14 cellular contexts compared by ENCODE assay signal in the genomic region with DNA sequence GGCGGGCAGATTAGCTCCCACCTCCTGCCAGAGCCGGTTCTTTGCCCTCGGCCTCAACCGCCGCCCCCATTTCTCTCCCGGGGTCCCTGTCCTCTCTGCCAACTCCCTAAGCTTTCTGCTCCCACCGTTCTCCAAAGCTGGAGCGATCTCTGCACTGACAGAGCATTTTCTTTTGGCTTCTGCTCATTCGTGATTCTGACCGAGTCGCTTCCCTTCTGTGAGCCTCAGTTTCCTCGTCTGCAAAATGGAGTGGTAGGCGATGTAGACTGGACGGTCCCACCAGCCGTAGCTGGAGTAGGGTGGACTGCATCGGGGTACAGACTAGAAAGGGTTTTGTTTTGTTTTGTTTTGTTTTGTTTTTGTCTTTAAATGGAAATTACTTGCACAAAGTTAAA. TPM values are rescaled to one million over a fixed set of nuclear protein-coding genes. Genes with fewer than 3 reads are reported as not detected.
A peak's percentile ranks its signal among the peaks of the same experiment; 100 is the strongest.
DNase-seq lines count a peak whose midpoint lies in the region; ATAC-seq and TF ChIP-seq lines count a peak whose summit lies in the region.
"Had no signal": no experiment of that assay in that cellular context is flagged by ENCODE, and none has a peak within 500 bp of the region (broad histone marks: within the 10 kb centered on the region; RNA-seq: fewer than 3 reads in every experiment).

No MANE protein-coding gene starts in this region.

- no TSS peak for BruUV-seq in mammary epithelial cell (replicated peaks; lab: Mats Ljungman, UMichigan)
- BruUV-seq in MCF 10A (replicated peaks; lab: Mats Ljungman, UMichigan), result no TSS peak

- no peak for TF ChIP-seq CTCF in mammary epithelial cell (conservative IDR thresholded peaks at IDR 0.05 in 1 of 2, IDR thresholded peaks at IDR 0.05 in 1 of 2; ENCODE audit: extremely low read depth in 1 of 2, insufficient read depth in 1 of 2, low read depth in 1 of 2, low read length in 2 of 2)
- TF ChIP-seq CTCF in MCF 10A (IDR thresholded peaks at IDR 0.05; ENCODE audit: unreplicated experiment), result no peak
- no peak for TF ChIP-seq CTCF in stomach (IDR thresholded peaks at IDR 0.05)

- ATAC-seq in activated T-helper 17 cell treated with anti-CD3 and anti-CD28 coated beads, Interleukin-2, amount 50 U/mL, for 72 hours (replicated peaks), result no peak

- H3K36me3 Mint-ChIP-seq in MCF 10A (ENCODE audit: insufficient read depth, unreplicated experiment) (no peaks in the 10 kb centered on the region), immature natural killer cell (peaks cover 0 to 7% (median 0%) of the 10 kb centered on the region in 3 donors)
- H3K36me3 Mint-ChIP-seq in activated T-helper 17 cell treated with anti-CD3 and anti-CD28 coated beads, Interleukin-2, amount 50 U/mL, for 72 hours (ENCODE audit: low read depth), result peaks cover 9% of the 10 kb centered on the region

- CTCF ChIA-PET in mammary epithelial cell (lab: Charles Lee; ENCODE audit: low non-redundant PET) (no interaction called here), MCF 10A (lab: Yijun Ruan, JAX) (interaction anchor here (1.2 kb wide), 1 partner anchor 15 kb away, joined by 3 read pairs; no protein-coding TSS in a partner anchor)

- no peak for TF ChIP-seq EP300 in stomach (IDR thresholded peaks at IDR 0.05)

- H3K4me1 Mint-ChIP-seq in MCF 10A (ENCODE audit: insufficient read depth, unreplicated experiment), result peaks cover 4% of the 10 kb centered on the region
- peaks cover 6% of the 10 kb centered on the region for H3K4me1 Mint-ChIP-seq in activated T-helper 17 cell treated with anti-CD3 and anti-CD28 coated beads, Interleukin-2, amount 50 U/mL, for 72 hours
- peaks cover 5 to 9% of the 10 kb centered on the region in 2 donors for H3K4me1 Mint-ChIP-seq in immature natural killer cell

- no peaks in the 10 kb centered on the region for H3K36me3 ChIP-seq in mammary epithelial cell (ENCODE audit: insufficient read depth, low read length)
- no peaks in the 10 kb centered on the region for H3K36me3 ChIP-seq in stomach
- H3K36me3 ChIP-seq: BE2C had no signal

- no peak overlapping the region for H3K4me3 ChIP-seq in mammary epithelial cell (replicated peaks in 1 of 3; ENCODE audit: insufficient read depth in 1 of 3, low read depth in 2 of 3, low read length in 3 of 3)
- H3K4me3 ChIP-seq in stomach, result peak overlapping the region in 3 of 4 donors; percentile 21 to 52 (median 37)

- dilution Hi-C loops in mammary epithelial cell (cut with HindIII; ENCODE audit: low sequenced_read_pairs), result no loop called here

- in situ Hi-C loops in mammary epithelial cell (cut with MboI; ENCODE audit: low sequenced_read_pairs in 2 of 2), result no loop called here

- no peaks in the 10 kb centered on the region for H3K79me2 ChIP-seq in mammary epithelial cell (ENCODE audit: insufficient read depth, low read length)

- H3K4me3 Mint-ChIP-seq in MCF 10A (ENCODE audit: unreplicated experiment) (no peak overlapping the region), immature natural killer cell (peak overlapping the region; percentile 27 to 67 (median 53))
- peak overlapping the region; percentile 48 for H3K4me3 Mint-ChIP-seq in activated T-helper 17 cell treated with anti-CD3 and anti-CD28 coated beads, Interleukin-2, amount 50 U/mL, for 72 hours

- no peaks in the 10 kb centered on the region for H4K20me1 ChIP-seq in mammary epithelial cell (ENCODE audit: insufficient read depth, low read length)

- H3K27ac Mint-ChIP-seq in MCF 10A (ENCODE audit: low read depth, unreplicated experiment), result no peak overlapping the region
- no peak overlapping the region for H3K27ac Mint-ChIP-seq in activated T-helper 17 cell treated with anti-CD3 and anti-CD28 coated beads, Interleukin-2, amount 50 U/mL, for 72 hours
- no peak overlapping the region for H3K27ac Mint-ChIP-seq in immature natural killer cell

- H3K9me3 ChIP-seq in mammary epithelial cell (replicated peaks; ENCODE audit: insufficient read depth, low read length), result no peaks in the 10 kb centered on the region
- H3K9me3 ChIP-seq in stomach, result no peaks in the 10 kb centered on the region
- H3K9me3 ChIP-seq: BE2C had no signal

- no peak for TF ChIP-seq POLR2A in stomach (IDR thresholded peaks at IDR 0.05)

- WGBS in mammary epithelial cell (ENCODE audit: low coverage, missing lambda C conversion rate), result 13% methylated on average over 16 of the region's 16 CpGs
- 8 to 12% (median 11%) methylated on average over 16 of the region's 16 CpGs for whole genome bisulfite sequencing in stomach, 5 donors

- DNase-seq in mammary epithelial cell (no peak), MCF 10A (ENCODE audit: unreplicated experiment) (no peak), immature natural killer cell (no peak), stomach (no peak), medulla oblongata (ENCODE audit: extremely low spot score) (no peak), NCI-H1105 treated with DMSO at 0.1 percent for 48 hours (lab: John Stamatoyannopoulos, UW) (no peak)
- no peak for DNase-seq in stimulated activated naive CD4-positive, alpha-beta T cell treated with Interleukin-2 at 50 U/mL for 16 hours (lab: John Stamatoyannopoulos, UW)
- DNase-seq: activated CD8-positive, alpha-beta memory T cell treated with anti-CD3 and anti-CD28 coated beads, Interleukin-2, amount 50 U/mL, for 4 hours; BE2C; T-helper 9 cell had no signal

- no peak overlapping the region for H3K9ac ChIP-seq in mammary epithelial cell (ENCODE audit: insufficient read depth, low read length)

- peaks cover 5% of the 10 kb centered on the region for H3K4me1 ChIP-seq in mammary epithelial cell (ENCODE audit: insufficient read depth, low read length)
- peaks cover 24 to 34% (median 29%) of the 10 kb centered on the region in 4 donors for H3K4me1 ChIP-seq in stomach
- H3K4me1 ChIP-seq: BE2C had no signal

- H3K9me3 Mint-ChIP-seq in MCF 10A (ENCODE audit: unreplicated experiment) (no peaks in the 10 kb centered on the region), immature natural killer cell (no peaks in the 10 kb centered on the region)
- H3K9me3 Mint-ChIP-seq in activated T-helper 17 cell treated with anti-CD3 and anti-CD28 coated beads, Interleukin-2, amount 50 U/mL, for 72 hours, result no peaks in the 10 kb centered on the region

- H3K27me3 ChIP-seq in mammary epithelial cell (ENCODE audit: insufficient read depth, low read length) (peaks cover 65% of the 10 kb centered on the region), stomach (peaks cover 24 to 98% (median 82%) of the 10 kb centered on the region in 3 donors)

- intact Hi-C loops in mammary epithelial cell (cut with micrococcal nuclease) (no loop called here), MCF 10A (cut with micrococcal nuclease) (no loop called here), stomach (cut with DNase I; ENCODE audit: low total_unique reads) (no loop called here)

- no peak overlapping the region for H3K27ac ChIP-seq in mammary epithelial cell (ENCODE audit: insufficient read depth, low read depth, low read length)
- no peak overlapping the region for H3K27ac ChIP-seq in stomach

- peaks cover 74% of the 10 kb centered on the region for H3K27me3 Mint-ChIP-seq in MCF 10A (ENCODE audit: insufficient read depth, unreplicated experiment)
- peaks cover 71% of the 10 kb centered on the region for H3K27me3 Mint-ChIP-seq in activated T-helper 17 cell treated with anti-CD3 and anti-CD28 coated beads, Interleukin-2, amount 50 U/mL, for 72 hours
- peaks cover 16 to 39% (median 38%) of the 10 kb centered on the region in 3 donors for H3K27me3 Mint-ChIP-seq in immature natural killer cell (ENCODE audit: low read depth in 3 of 3)

- H3K4me2 ChIP-seq in mammary epithelial cell (ENCODE audit: insufficient read depth, low read depth, low read length), result peak overlapping the region; percentile 61

- POLR2A ChIA-PET in MCF 10A (lab: Yijun Ruan, JAX), result no interaction called here

- no peak overlapping the region for H2AFZ ChIP-seq in mammary epithelial cell (ENCODE audit: low read depth, low read length)

RNA-seq across cellular contexts. Expression of gene VSX2, which starts 2.4 kb away (rescaled TPM):
- total RNA-seq in mammary epithelial cell (not detected), MCF 10A (2022) (not detected in 2 replicates), stomach (not detected)
- polyA plus RNA-seq in mammary epithelial cell (not detected), immature natural killer cell (not detected), stomach (not detected)
- not detected for polyA minus RNA-seq in mammary epithelial cell
- not detected for total RNA-seq in activated T-helper 17 cell treated with anti-CD3 and anti-CD28 coated beads, Interleukin-2, amount 50 U/mL, for 72 hours
- total RNA-seq: bronchial epithelial cell, epithelial cell of proximal tubule, NCI-H460 had no signal

Comparison
In these comparisons a context has a peak if more than half of its experiments do, and no peak if none do; other contexts are left out.
1. H3K4me3 ChIP-seq: peak in stomach (3 of 4); none in mammary epithelial cell (0 of 3).